Comparison of ENCODE assay signal across 8 cellular contexts in the genomic region with DNA sequence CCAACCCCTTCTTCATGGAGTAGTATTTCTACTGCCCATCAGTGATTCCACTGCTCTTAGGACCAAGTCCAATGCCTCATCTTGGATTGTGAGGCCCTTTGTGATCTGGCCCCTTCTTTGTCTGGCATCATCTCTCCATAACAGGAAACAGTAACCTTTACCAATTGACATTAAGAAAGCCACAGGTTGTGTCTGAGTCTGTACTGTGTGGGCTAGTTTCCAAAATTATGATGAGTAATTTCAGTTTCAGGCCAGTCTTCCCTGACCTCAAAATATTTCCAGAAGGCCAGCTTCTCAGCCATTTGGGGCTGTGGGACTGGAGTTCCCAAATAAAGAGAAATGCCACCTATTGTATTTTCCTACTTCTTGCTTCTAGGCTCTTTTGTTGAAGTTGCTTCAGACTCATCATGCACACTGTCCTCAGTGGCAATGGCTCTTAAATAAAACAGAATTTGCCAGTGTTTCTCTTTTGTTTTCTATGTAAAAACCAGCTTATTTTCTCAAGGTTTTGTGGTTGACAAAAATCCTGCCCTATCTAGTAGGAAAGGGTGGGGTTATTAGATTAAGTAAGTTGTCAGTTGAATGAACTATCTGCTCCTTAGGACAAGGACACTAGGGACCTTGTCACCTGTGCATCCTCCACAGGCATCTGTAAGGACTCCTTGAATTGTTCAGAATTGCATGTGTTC. TPM values are rescaled to one million over a fixed set of nuclear protein-coding genes. Genes with fewer than 3 reads are reported as not detected.
DNase-seq lines count a peak whose midpoint lies in the region; ATAC-seq, FAIRE-seq and TF ChIP-seq lines count a peak whose summit lies in the region.

No MANE protein-coding gene starts in this region.

- TF ChIP-seq EP300 in ovary (IDR thresholded peaks at IDR 0.05) = no peak

- peak; percentile 11 for DNase-seq in stimulated activated CD4-positive, alpha-beta T cell treated with anti-CD3 and anti-CD28 coated beads, Interleukin-4, amount 100 ng/mL, for 24 hours
- no peak for DNase-seq in stimulated activated CD4-positive, alpha-beta T cell treated with anti-CD3 and anti-CD28 coated beads, Interleukin-2, amount 100 ng/mL, for 48 hours
- DNase-seq in thoracic aorta (ENCODE audit: low spot score) (no peak), left lung (no peak), ovary (no peak), kidney (no peak)

- H3K4me1 Mint-ChIP-seq in activated T-helper 17 cell treated with anti-CD3 and anti-CD28 coated beads, Interleukin-2, amount 50 U/mL, for 72 hours = peaks cover 10% of the 10 kb centered on the region

- TF ChIP-seq CTCF in thoracic aorta (IDR thresholded peaks at IDR 0.05) (no peak), left lung (IDR thresholded peaks at IDR 0.05) (no peak), ovary (IDR thresholded peaks at IDR 0.05) (no peak), kidney (IDR thresholded peaks at IDR 0.05; ENCODE audit: borderline replicate concordance, extremely low read depth, insufficient read depth) (no peak)

- H3K27me3 Mint-ChIP-seq in activated T-helper 17 cell treated with anti-CD3 and anti-CD28 coated beads, Interleukin-2, amount 50 U/mL, for 72 hours = no peaks in the 10 kb centered on the region

- peak overlapping the region; percentile 66 for H3K4me3 Mint-ChIP-seq in activated T-helper 17 cell treated with anti-CD3 and anti-CD28 coated beads, Interleukin-2, amount 50 U/mL, for 72 hours

- FAIRE-seq in kidney (lab: Jason Lieb, UNC) = no peak

- intact Hi-C loops in left lung (cut with DNase I) = no loop called here
- intact Hi-C loops in ovary (cut with DNase I) = no loop called here
- intact Hi-C loops in kidney (cut with DNase I) = no loop called here

- no peak overlapping the region for H3K9ac ChIP-seq in kidney (ENCODE audit: low read length in 2 of 2)

- peak overlapping the region; percentile 93 for H3K27ac Mint-ChIP-seq in activated T-helper 17 cell treated with anti-CD3 and anti-CD28 coated beads, Interleukin-2, amount 50 U/mL, for 72 hours

- H3K9me3 ChIP-seq in thoracic aorta (no peaks in the 10 kb centered on the region), left lung (no peaks in the 10 kb centered on the region), ovary (no peaks in the 10 kb centered on the region), kidney (ENCODE audit: control insufficient read depth in 1 of 2, low read length in 2 of 2) (no peaks in the 10 kb centered on the region)

- H3K36me3 ChIP-seq in thoracic aorta (no peaks in the 10 kb centered on the region), left lung (no peaks in the 10 kb centered on the region), ovary (no peaks in the 10 kb centered on the region), kidney (ENCODE audit: control insufficient read depth in 1 of 2, insufficient read depth in 2 of 2, low read length in 2 of 2) (no peaks in the 10 kb centered on the region)

- peaks cover 18 to 22% of the 10 kb centered on the region in 2 donors for H3K4me1 ChIP-seq in thoracic aorta (ENCODE audit: control insufficient read depth in 1 of 2, low read depth in 2 of 2)
- H3K4me1 ChIP-seq in left lung = peaks cover 0 to 6% of the 10 kb centered on the region in 2 donors
- peaks cover 17% of the 10 kb centered on the region for H3K4me1 ChIP-seq in ovary (ENCODE audit: insufficient read depth)
- H3K4me1 ChIP-seq in kidney (ENCODE audit: control insufficient read depth in 1 of 2, insufficient read depth in 1 of 2, low read depth in 1 of 2, low read length in 2 of 2) = peaks cover 7 to 9% of the 10 kb centered on the region in 2 donors

- H3K27ac ChIP-seq in thoracic aorta = peak overlapping the region; percentile 12 to 30
- H3K27ac ChIP-seq in left lung = no peak overlapping the region
- H3K27ac ChIP-seq in ovary = peak overlapping the region in 1 of 2 donors; percentile 35
- H3K27ac ChIP-seq in kidney (ENCODE audit: low read depth in 2 of 2, low read length in 2 of 2) = no peak overlapping the region

- TF ChIP-seq POLR2A in ovary (IDR thresholded peaks at IDR 0.05) = no peak

- ATAC-seq in HG03064 (IDR thresholded peaks at IDR 0.05; ENCODE audit: low read depth, unreplicated experiment) = peak; percentile 76
- ATAC-seq in activated T-helper 17 cell treated with anti-CD3 and anti-CD28 coated beads, Interleukin-2, amount 50 U/mL, for 72 hours (replicated peaks) = peak; percentile 95
- ATAC-seq in thoracic aorta (ENCODE audit: insufficient number of reproducible peaks, low FRiP score, low read depth) = no peak
- ATAC-seq in left lung = no peak

- H3K27me3 ChIP-seq in thoracic aorta (replicated peaks; ENCODE audit: insufficient read depth) = no peaks in the 10 kb centered on the region
- no peaks in the 10 kb centered on the region for H3K27me3 ChIP-seq in left lung
- H3K27me3 ChIP-seq in ovary = no peaks in the 10 kb centered on the region

- H3K4me3 ChIP-seq in thoracic aorta (no peak overlapping the region), left lung (no peak overlapping the region), ovary (no peak overlapping the region), kidney (ENCODE audit: low read length in 2 of 2) (no peak overlapping the region)

- peaks cover 3% of the 10 kb centered on the region for H3K9me3 Mint-ChIP-seq in activated T-helper 17 cell treated with anti-CD3 and anti-CD28 coated beads, Interleukin-2, amount 50 U/mL, for 72 hours

- no peaks in the 10 kb centered on the region for H3K36me3 Mint-ChIP-seq in activated T-helper 17 cell treated with anti-CD3 and anti-CD28 coated beads, Interleukin-2, amount 50 U/mL, for 72 hours (ENCODE audit: low read depth)

RNA-seq across cellular contexts. Expression of a gene that starts 47.0 kb away (rescaled TPM):
- under 1 TPM in 1 of 2 donors, not detected in 1; 0.21 TPM for total RNA-seq in activated T-helper 17 cell treated with anti-CD3 and anti-CD28 coated beads, Interleukin-2, amount 50 U/mL, for 72 hours
- total RNA-seq in thoracic aorta (10 to 100 TPM in 1 of 2 donors, 1 to 10 TPM in 1; 7.3 to 13.5 TPM), left lung (1 to 10 TPM; 4.8 to 6.9 TPM), ovary (1 to 10 TPM in 2 of 7 donors, under 1 TPM in 5; 0.17 to 1.1 (median 0.28) TPM), kidney (1.0 TPM)
- polyA plus RNA-seq in ovary (1 to 10 TPM in 1 of 2 donors, under 1 TPM in 1; 0.30 to 5.4 TPM), kidney (ENCODE audit: insufficient read depth, low read depth, low replicate concordance) (1.1 TPM)

Comparison
In these comparisons a context has a peak if more than half of its experiments do, and no peak if none do; other contexts are left out.
1. ATAC-seq: peak in HG03064 (single experiment) and activated T-helper 17 cell treated with anti-CD3 and anti-CD28 coated beads, Interleukin-2, amount 50 U/mL, for 72 hours (single experiment); none in thoracic aorta (single experiment) and left lung (single experiment).
2. H3K27ac ChIP-seq: peak in thoracic aorta (2 of 2); none in left lung (0 of 2) and kidney (0 of 2).